In the genomic region with DNA sequence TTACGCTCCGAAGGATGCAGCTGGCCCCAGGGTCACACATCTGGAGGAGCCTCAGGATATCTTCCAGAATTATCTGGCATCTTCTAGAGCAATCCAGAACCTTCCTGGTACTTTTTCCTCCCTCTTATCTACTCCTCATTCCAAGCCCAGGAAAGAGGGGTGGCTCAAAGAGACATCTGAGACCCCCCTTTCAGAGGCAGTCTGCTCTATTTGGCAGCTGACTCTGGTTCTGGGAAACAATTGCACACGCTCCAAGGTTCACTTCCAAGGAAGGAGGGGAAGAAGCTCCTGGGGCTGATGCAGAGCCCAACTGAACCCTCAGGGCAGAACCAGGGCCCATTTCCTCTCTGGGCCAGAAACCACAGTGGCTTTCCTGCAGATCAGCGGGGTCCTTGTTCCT, we compare ENCODE assay signal across 30 cellular contexts. TPM values are rescaled to one million over a fixed set of nuclear protein-coding genes. Genes with fewer than 3 reads are reported as not detected.
"Had no signal": no experiment of that assay in that cellular context is flagged by ENCODE, and none has a peak within 500 bp of the region (broad histone marks: within the 10 kb centered on the region; RNA-seq: fewer than 3 reads in every experiment).

No MANE protein-coding gene starts in this region.

- H3K4me1 Mint-ChIP-seq: immature natural killer cell; naive thymus-derived CD8-positive, alpha-beta T cell; stimulated activated memory B cell treated with anti-CD40 and anti-IgM and Interleukin-4, amounts not matched to agents 10 μg/mL and 1 μg/mL and 100 μg/mL, for 72 hours; stimulated activated naive CD8-positive, alpha-beta T cell treated with anti-CD3 and anti-CD28 coated beads, Interleukin-15, amount 100 ng/mL, for 72 hours had no signal

- H3K4me3 ChIP-seq: left lung, lower lobe of right lung, neural progenitor cell, psoas muscle, right atrium auricular region, right lobe of liver, smooth muscle cell, tibial nerve, upper lobe of left lung, vagina had no signal

- H3K4me2 ChIP-seq: neural progenitor cell, smooth muscle cell had no signal

- H3K27me3 ChIP-seq: right atrium auricular region, right lobe of liver, upper lobe of left lung, vagina had no signal

- H3K4me3 Mint-ChIP-seq: immature natural killer cell; naive thymus-derived CD8-positive, alpha-beta T cell; nephron; neural progenitor cell; stimulated activated memory B cell treated with anti-CD40 and anti-IgM and Interleukin-4, amounts not matched to agents 10 μg/mL and 1 μg/mL and 100 μg/mL, for 72 hours; stimulated activated naive CD8-positive, alpha-beta T cell treated with anti-CD3 and anti-CD28 coated beads, Interleukin-15, amount 100 ng/mL, for 72 hours had no signal

- H3K9me3 ChIP-seq: left lung, lower lobe of right lung, neutrophil, psoas muscle, right atrium auricular region, right lobe of liver, tibial nerve, upper lobe of left lung, vagina had no signal

- H3K4me1 ChIP-seq: left lung, lower lobe of right lung, parathyroid adenoma, psoas muscle, right atrium auricular region, right lobe of liver, tibial nerve, upper lobe of left lung, vagina had no signal

- DNase-seq: hypothalamus; immature natural killer cell; kidney; left colon; left lung; lower lobe of right lung; mammary epithelial cell; mesenchymal stem cell; naive thymus-derived CD8-positive, alpha-beta T cell; occipital lobe; psoas muscle; right lobe of liver; stimulated activated CD4-positive, alpha-beta T cell treated with anti-CD3 and anti-CD28 coated beads, Interleukin-1b, Interleukin-23, amount 100 ng/mL, for 48 hours; stimulated activated CD4-positive, alpha-beta T cell treated with anti-CD3 and anti-CD28 coated beads, Interleukin-2, amount 100 ng/mL, for 48 hours; stimulated activated CD4-positive, alpha-beta T cell treated with anti-CD3 and anti-CD28 coated beads, Interleukin-4, amount 100 ng/mL, for 4 hours; stimulated activated CD8-positive, alpha-beta memory T cell treated with anti-CD3 and anti-CD28 coated beads, Interleukin-4, amount 100 ng/mL, for 48 hours; stimulated activated naive CD4-positive, alpha-beta T cell treated with Interleukin-2 at 50 U/mL for 16 hours; stimulated activated naive CD8-positive, alpha-beta T cell treated with anti-CD3 and anti-CD28 coated beads, Interleukin-15, amount 100 ng/mL, for 72 hours; upper lobe of left lung had no signal

- H3K9ac ChIP-seq: neural progenitor cell, parathyroid adenoma had no signal

- H3K36me3 Mint-ChIP-seq: immature natural killer cell; naive thymus-derived CD8-positive, alpha-beta T cell; neural progenitor cell; stimulated activated memory B cell treated with anti-CD40 and anti-IgM and Interleukin-4, amounts not matched to agents 10 μg/mL and 1 μg/mL and 100 μg/mL, for 72 hours had no signal

- H3K27ac ChIP-seq: left lung, lower lobe of right lung, neural progenitor cell, neutrophil, parathyroid adenoma, psoas muscle, right atrium auricular region, right lobe of liver, tibial nerve, upper lobe of left lung, vagina had no signal

- H3K27ac Mint-ChIP-seq: immature natural killer cell; neural progenitor cell; stimulated activated memory B cell treated with anti-CD40 and anti-IgM and Interleukin-4, amounts not matched to agents 10 μg/mL and 1 μg/mL and 100 μg/mL, for 72 hours; stimulated activated naive CD8-positive, alpha-beta T cell treated with anti-CD3 and anti-CD28 coated beads, Interleukin-15, amount 100 ng/mL, for 72 hours had no signal

- H3K36me3 ChIP-seq: left lung, lower lobe of right lung, neural progenitor cell, neutrophil, right atrium auricular region, right lobe of liver, tibial nerve, upper lobe of left lung, vagina had no signal

- H3K9me3 Mint-ChIP-seq: immature natural killer cell; naive thymus-derived CD8-positive, alpha-beta T cell; nephron; neural progenitor cell; stimulated activated memory B cell treated with anti-CD40 and anti-IgM and Interleukin-4, amounts not matched to agents 10 μg/mL and 1 μg/mL and 100 μg/mL, for 72 hours; stimulated activated naive CD8-positive, alpha-beta T cell treated with anti-CD3 and anti-CD28 coated beads, Interleukin-15, amount 100 ng/mL, for 72 hours had no signal

- ATAC-seq: left colon; left lung; lower lobe of right lung; naive thymus-derived CD8-positive, alpha-beta T cell; psoas muscle; right lobe of liver; stimulated activated memory B cell treated with anti-CD40 and anti-IgM and Interleukin-4, amounts not matched to agents 10 μg/mL and 1 μg/mL and 100 μg/mL, for 72 hours; stimulated activated naive CD8-positive, alpha-beta T cell treated with anti-CD3 and anti-CD28 coated beads, Interleukin-15, amount 100 ng/mL, for 72 hours had no signal

RNA-seq across cellular contexts. Expression of a gene that starts 14.9 kb away (rescaled TPM):
- total RNA-seq: kidney; left lung; liver; lower lobe of right lung; mammary epithelial cell; naive thymus-derived CD8-positive, alpha-beta T cell; osteocyte; psoas muscle; right atrium auricular region; right lobe of liver; smooth muscle cell; tibial nerve had no signal
